Comparison of ENCODE assay signal across 17 cellular contexts in genomic region chr6:12262236-12263061, GRCh38. TPM values are rescaled to one million over a fixed set of nuclear protein-coding genes. Genes with fewer than 3 reads are reported as not detected.
DNase-seq lines count a peak whose midpoint lies in the region; ATAC-seq and TF ChIP-seq lines count a peak whose summit lies in the region.
"Had no signal": no experiment of that assay in that cellular context is flagged by ENCODE, and none has a peak within 500 bp of the region (broad histone marks: within the 10 kb centered on the region; RNA-seq: fewer than 3 reads in every experiment).

No MANE protein-coding gene starts in this region.

- intact Hi-C loops in mammary epithelial cell (cut with micrococcal nuclease): no loop called here
- intact Hi-C loops in MCF 10A (cut with micrococcal nuclease): no loop called here
- intact Hi-C loops in colonic mucosa (cut with DNase I): no loop called here
- intact Hi-C loops in Calu3 (cut with micrococcal nuclease; ENCODE audit: unreplicated experiment): no loop called here

- H3K79me2 ChIP-seq in mammary epithelial cell (ENCODE audit: insufficient read depth, low read length): no peaks in the 10 kb centered on the region

- DNase-seq in mammary epithelial cell (no peak), MCF 10A (ENCODE audit: unreplicated experiment) (no peak), colonic mucosa (peak; percentile 91), Calu3 (no peak), NOMO-1 treated with dmso at 0.1 percent for 144 hours (lab: John Stamatoyannopoulos, UW; ENCODE audit: unreplicated experiment) (no peak)
- DNase-seq: CD8-positive, alpha-beta T cell; DMS79; GOT3; HFFc6; MM.1S; NCI-H1105 treated with DMSO at 0.1 percent for 48 hours; NCI-H187 treated with DMSO at 0.1 percent for 48 hours; NCI-H510A; NCI-H82 had no signal

- H3K27ac Mint-ChIP-seq in MCF 10A (ENCODE audit: low read depth, unreplicated experiment) (no peak overlapping the region), Calu3 (ENCODE audit: unreplicated experiment) (no peak overlapping the region)
- H3K27ac Mint-ChIP-seq: CD8-positive, alpha-beta T cell; HFFc6 had no signal

- H3K4me3 ChIP-seq in mammary epithelial cell (replicated peaks in 1 of 3; ENCODE audit: insufficient read depth in 1 of 3, low read depth in 2 of 3, low read length in 3 of 3) (no peak overlapping the region), colonic mucosa (no peak overlapping the region), muscle layer of duodenum (ENCODE audit: low read depth in 1 of 2, low read length in 2 of 2) (no peak overlapping the region)

- H3K4me1 Mint-ChIP-seq in MCF 10A (ENCODE audit: insufficient read depth, unreplicated experiment) (peaks cover 25% of the 10 kb centered on the region), Calu3 (ENCODE audit: low read depth, unreplicated experiment) (peaks cover 35% of the 10 kb centered on the region)

- in situ Hi-C loops in mammary epithelial cell (cut with MboI; ENCODE audit: low sequenced_read_pairs in 2 of 2): no loop called here

- no peak for ATAC-seq in GM21423 (IDR thresholded peaks at IDR 0.05; ENCODE audit: unreplicated experiment)
- no peak for ATAC-seq in GM21825 (IDR thresholded peaks at IDR 0.05; ENCODE audit: unreplicated experiment)
- ATAC-seq: CD8-positive, alpha-beta T cell had no signal

- H3K4me3 Mint-ChIP-seq in MCF 10A (ENCODE audit: unreplicated experiment) (no peak overlapping the region), Calu3 (ENCODE audit: low read depth, unreplicated experiment) (no peak overlapping the region)
- H3K4me3 Mint-ChIP-seq: CD8-positive, alpha-beta T cell; HFFc6 had no signal

- POLR2A ChIA-PET in MCF 10A (lab: Yijun Ruan, JAX): interaction anchor here (0.8 to 1.1 kb wide), 2 partner anchors 12 to 14 kb away, joined by 4 read pairs; no protein-coding TSS in a partner anchor

- H3K27me3 ChIP-seq in mammary epithelial cell (ENCODE audit: insufficient read depth, low read length) (no peaks in the 10 kb centered on the region), colonic mucosa (no peaks in the 10 kb centered on the region), muscle layer of duodenum (ENCODE audit: low read depth, low read length) (no peaks in the 10 kb centered on the region)

- H3K9ac ChIP-seq in mammary epithelial cell (ENCODE audit: insufficient read depth, low read length) (no peak overlapping the region), colonic mucosa (ENCODE audit: low read depth in 2 of 2, low read length in 2 of 2) (peak overlapping the region in 1 of 2 donors; percentile 69)

- H4K20me1 ChIP-seq in mammary epithelial cell (ENCODE audit: insufficient read depth, low read length): no peaks in the 10 kb centered on the region

- H3K4me2 ChIP-seq in mammary epithelial cell (ENCODE audit: insufficient read depth, low read depth, low read length): no peak overlapping the region

- peak overlapping the region; percentile 30 for H2AFZ ChIP-seq in mammary epithelial cell (ENCODE audit: low read depth, low read length)

- no peaks in the 10 kb centered on the region for H3K27me3 Mint-ChIP-seq in MCF 10A (ENCODE audit: insufficient read depth, unreplicated experiment)
- H3K27me3 Mint-ChIP-seq in Calu3 (ENCODE audit: unreplicated experiment): no peaks in the 10 kb centered on the region

- H3K9me3 ChIP-seq in mammary epithelial cell (replicated peaks; ENCODE audit: insufficient read depth, low read length) (no peaks in the 10 kb centered on the region), colonic mucosa (no peaks in the 10 kb centered on the region), muscle layer of duodenum (ENCODE audit: control insufficient read depth in 1 of 2, low read length in 2 of 2) (no peaks in the 10 kb centered on the region)

- dilution Hi-C loops in mammary epithelial cell (cut with HindIII; ENCODE audit: low sequenced_read_pairs): no loop called here

- H3K9me3 Mint-ChIP-seq in MCF 10A (ENCODE audit: unreplicated experiment) (no peaks in the 10 kb centered on the region), Calu3 (ENCODE audit: low read depth, unreplicated experiment) (no peaks in the 10 kb centered on the region)
- H3K9me3 Mint-ChIP-seq: CD8-positive, alpha-beta T cell; HFFc6 had no signal

- CTCF ChIA-PET in mammary epithelial cell (lab: Charles Lee; ENCODE audit: low non-redundant PET): no interaction called here
- CTCF ChIA-PET in MCF 10A (lab: Yijun Ruan, JAX): interaction anchor here (0.6 to 1.7 kb wide), 4 partner anchors 27 to 342 kb away, joined by 3 to 5 read pairs (median 4); partner anchors contain the start of gene EDN1
- CTCF ChIA-PET in Calu3 (lab: Charles Lee): no interaction called here

- TF ChIP-seq CTCF in mammary epithelial cell (conservative IDR thresholded peaks at IDR 0.05 in 1 of 2, IDR thresholded peaks at IDR 0.05 in 1 of 2; ENCODE audit: extremely low read depth in 1 of 2, insufficient read depth in 1 of 2, low read depth in 1 of 2, low read length in 2 of 2): no peak
- TF ChIP-seq CTCF in MCF 10A (IDR thresholded peaks at IDR 0.05; ENCODE audit: unreplicated experiment): no peak
- no peak for TF ChIP-seq CTCF in colonic mucosa (IDR thresholded peaks at IDR 0.05)
- TF ChIP-seq CTCF in Calu3 (IDR thresholded peaks at IDR 0.05; ENCODE audit: unreplicated experiment): no peak

- H3K36me3 Mint-ChIP-seq in MCF 10A (ENCODE audit: insufficient read depth, unreplicated experiment) (no peaks in the 10 kb centered on the region), Calu3 (ENCODE audit: insufficient read depth, unreplicated experiment) (no peaks in the 10 kb centered on the region)
- H3K36me3 Mint-ChIP-seq: CD8-positive, alpha-beta T cell had no signal

- no peak overlapping the region for H3K27ac ChIP-seq in mammary epithelial cell (ENCODE audit: insufficient read depth, low read depth, low read length)
- peak overlapping the region; percentile 83 for H3K27ac ChIP-seq in colonic mucosa
- H3K27ac ChIP-seq in muscle layer of duodenum (ENCODE audit: low read length): peak overlapping the region; percentile 34

- H3K4me1 ChIP-seq in mammary epithelial cell (ENCODE audit: insufficient read depth, low read length) (peaks cover 12% of the 10 kb centered on the region), colonic mucosa (no peaks in the 10 kb centered on the region), muscle layer of duodenum (ENCODE audit: control insufficient read depth in 1 of 2, insufficient read depth in 2 of 2, low read length in 2 of 2) (no peaks in the 10 kb centered on the region)

- BruUV-seq in mammary epithelial cell (replicated peaks; lab: Mats Ljungman, UMichigan) (no TSS peak), MCF 10A (replicated peaks; lab: Mats Ljungman, UMichigan) (no TSS peak), Calu3 (replicated peaks; lab: Mats Ljungman, UMichigan) (no TSS peak)

- no peaks in the 10 kb centered on the region for H3K36me3 ChIP-seq in mammary epithelial cell (ENCODE audit: insufficient read depth, low read length)
- H3K36me3 ChIP-seq in colonic mucosa: no peaks in the 10 kb centered on the region
- no peaks in the 10 kb centered on the region for H3K36me3 ChIP-seq in muscle layer of duodenum (ENCODE audit: control insufficient read depth in 1 of 2, insufficient read depth in 2 of 2, low read length in 2 of 2)

- WGBS in mammary epithelial cell (ENCODE audit: low coverage, missing lambda C conversion rate): 78% methylated on average over 13 of the region's 13 CpGs

RNA-seq across cellular contexts. Expression of gene EDN1, which starts 27.7 kb away (rescaled TPM):
- 10 to 100 TPM in 1 of 2 donors, 1 to 10 TPM in 1; 8.9 to 11.3 TPM for total RNA-seq in mammary epithelial cell
- 2.5 TPM for polyA plus RNA-seq in mammary epithelial cell
- polyA minus RNA-seq in mammary epithelial cell: 0.78 TPM
- total RNA-seq in MCF 10A (2022): 1.2 and 2.7 TPM in 2 replicates
- 10 to 100 TPM in 1 of 2 donors, 1 to 10 TPM in 1; 9.5 to 16.2 TPM for total RNA-seq in colonic mucosa
- total RNA-seq in Calu3 (2022): 24.7 and 40.6 TPM in 2 replicates
